In genomic region chr7:54906963-54907362, GRCh38 we compare ENCODE assay signal across 24 cellular contexts.
"Had no signal": no experiment of that assay in that cellular context is flagged by ENCODE, and none has a peak within 500 bp of the region (broad histone marks: within the 10 kb centered on the region; RNA-seq: fewer than 3 reads in every experiment).

No MANE protein-coding gene starts in this region.

- H3K4me1 ChIP-seq: Peyer's patch, SJCRH30 had no signal

- H3K27me3 Mint-ChIP-seq: activated CD4-positive, alpha-beta memory T cell treated with anti-CD3 and anti-CD28 coated beads, Interleukin-2, amount 10 ng/mL, durations not matched to agents 7 days and 5 days; activated naive CD8-positive, alpha-beta T cell had no signal

- H3K4me1 Mint-ChIP-seq: activated CD4-positive, alpha-beta memory T cell treated with anti-CD3 and anti-CD28 coated beads, Interleukin-2, amount 10 ng/mL, durations not matched to agents 7 days and 5 days; activated T-helper 17 cell treated with anti-CD3 and anti-CD28 coated beads, Interleukin-2, amount 50 U/mL, for 72 hours had no signal

- H3K9me3 Mint-ChIP-seq: activated CD4-positive, alpha-beta memory T cell treated with anti-CD3 and anti-CD28 coated beads, Interleukin-2, amount 10 ng/mL, durations not matched to agents 7 days and 5 days had no signal

- DNase-seq: activated CD4-positive, alpha-beta memory T cell treated with anti-CD3 and anti-CD28 coated beads, Interleukin-2, amount 10 ng/mL, durations not matched to agents 7 days and 5 days; activated CD4-positive, alpha-beta T cell treated with anti-CD3 and anti-CD28 coated beads, Interleukin-2, amount 50 U/mL, for 1 hour; activated CD4-positive, CD25-positive, alpha-beta regulatory T cell; activated gamma-delta T cell; activated naive CD4-positive, alpha-beta T cell treated with anti-CD3 and anti-CD28 coated beads for 36 hours; activated T-cell treated with anti-CD3 and anti-CD28 coated beads for 4 hours; activated T-cell treated with anti-CD3 and anti-CD28 coated beads, Interleukin-2, amount 50 U/mL, for 48 hours; brain microvascular endothelial cell; NCI-H1105; NCI-H1436; NCI-H1694 treated with DMSO at 0.1 percent for 48 hours; NCI-H2029 treated with DMSO at 0.1 percent for 48 hours; NCI-H510A treated with DMSO at 0.1 percent for 48 hours; Peyer's patch; Right ventricle myocardium superior; SJCRH30; SK-N-SH; T-helper 1 cell had no signal

- H3K4me3 ChIP-seq: cardiac muscle cell, Peyer's patch, SJCRH30 had no signal

- H3K36me3 ChIP-seq: brain microvascular endothelial cell, cardiac muscle cell, Peyer's patch, SJCRH30 had no signal

- H3K27ac ChIP-seq: brain microvascular endothelial cell, cardiac muscle cell, KMS-11, Peyer's patch, RWPE1, SJCRH30, VCaP had no signal

- H3K9me3 ChIP-seq: Peyer's patch, SJCRH30 had no signal

- H3K27ac Mint-ChIP-seq: activated CD4-positive, alpha-beta memory T cell treated with anti-CD3 and anti-CD28 coated beads, Interleukin-2, amount 10 ng/mL, durations not matched to agents 7 days and 5 days; activated naive CD4-positive, alpha-beta T cell treated with anti-CD3 and anti-CD28 coated beads for 36 hours; activated naive CD8-positive, alpha-beta T cell; activated T-helper 17 cell treated with anti-CD3 and anti-CD28 coated beads, Interleukin-2, amount 50 U/mL, for 72 hours had no signal

- ATAC-seq: activated T-helper 17 cell treated with anti-CD3 and anti-CD28 coated beads, Interleukin-2, amount 50 U/mL, for 72 hours had no signal

- H3K27me3 ChIP-seq: brain microvascular endothelial cell, cardiac muscle cell, Peyer's patch had no signal

- H3K4me3 Mint-ChIP-seq: activated CD4-positive, alpha-beta memory T cell treated with anti-CD3 and anti-CD28 coated beads, Interleukin-2, amount 10 ng/mL, durations not matched to agents 7 days and 5 days; activated naive CD4-positive, alpha-beta T cell treated with anti-CD3 and anti-CD28 coated beads for 36 hours; activated naive CD8-positive, alpha-beta T cell; activated T-helper 17 cell treated with anti-CD3 and anti-CD28 coated beads, Interleukin-2, amount 50 U/mL, for 72 hours had no signal

- H3K36me3 Mint-ChIP-seq: activated naive CD8-positive, alpha-beta T cell had no signal
